ENCODE assay signal across 10 cellular contexts in the genomic region with DNA sequence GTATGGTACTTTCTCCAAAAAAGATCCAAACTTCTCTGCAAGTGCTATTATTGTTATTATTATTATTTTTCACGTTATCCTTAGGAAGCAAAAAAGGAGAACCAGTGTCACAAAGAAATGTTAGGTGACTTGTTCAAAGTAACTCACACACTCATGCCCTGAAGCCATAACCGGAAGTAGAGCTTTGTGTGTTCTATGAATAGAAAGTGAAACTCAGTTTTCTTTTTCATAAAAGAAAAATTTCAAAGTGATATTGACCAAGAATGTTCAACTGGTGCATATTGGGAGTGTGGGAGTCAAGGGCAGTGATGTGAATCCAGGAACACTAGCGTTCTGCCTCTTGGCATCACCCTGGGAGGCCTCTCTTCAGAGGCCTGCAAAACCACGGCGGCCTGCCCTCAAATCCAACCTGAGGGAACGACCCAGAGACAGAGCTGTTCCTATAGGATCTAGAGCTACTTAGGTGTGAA.
A peak's percentile ranks its signal among the peaks of the same experiment; 100 is the strongest.
DNase-seq lines count a peak whose midpoint lies in the region; ATAC-seq and TF ChIP-seq lines count a peak whose summit lies in the region.
"Had no signal": no experiment of that assay in that cellular context is flagged by ENCODE, and none has a peak within 500 bp of the region (broad histone marks: within the 10 kb centered on the region; RNA-seq: fewer than 3 reads in every experiment).

No MANE protein-coding gene starts in this region.

- H3K27me3 Mint-ChIP-seq in activated B cell treated with CpG ODN at 0.5 μM for 24 hours, result peaks cover 15% of the 10 kb centered on the region

- DNase-seq in DMS53 (lab: John Stamatoyannopoulos, UW), result peak; percentile 28
- no peak for DNase-seq in DMS53 treated with DMSO at 0.1 percent for 48 hours (lab: John Stamatoyannopoulos, UW; ENCODE audit: unreplicated experiment)
- DNase-seq in activated B cell treated with CpG ODN at 0.5 μM for 24 hours, result no peak
- peak; percentile 48 for DNase-seq in left kidney (ENCODE audit: low read depth, low spot score)
- no peak for DNase-seq in stomach
- no peak for DNase-seq in NCI-H2081 treated with DMSO at 0.1 percent for 48 hours (lab: John Stamatoyannopoulos, UW)
- no peak for DNase-seq in MG63

- 58 to 73% (median 65%) methylated on average over 6 of the region's 6 CpGs for WGBS in stomach, 5 donors

- intact Hi-C loops in activated B cell treated with CpG ODN at 0.5 μM for 24 hours (cut with micrococcal nuclease) (no loop called here), stomach (cut with DNase I; ENCODE audit: low total_unique reads) (no loop called here)

- peak overlapping the region in 2 of 5 donors; percentile 26 to 47 for H3K27ac ChIP-seq in stomach
- H3K27ac ChIP-seq: 22Rv1, VCaP had no signal

- H3K9me3 ChIP-seq in stomach (no peaks in the 10 kb centered on the region), MG63 (no peaks in the 10 kb centered on the region)

- H3K36me3 ChIP-seq in stomach (no peaks in the 10 kb centered on the region), MG63 (no peaks in the 10 kb centered on the region)

- no peak for TF ChIP-seq CTCF in activated B cell treated with CpG ODN at 0.5 μM for 24 hours (IDR thresholded peaks at IDR 0.05)
- no peak for TF ChIP-seq CTCF in stomach (IDR thresholded peaks at IDR 0.05)

- H3K4me1 ChIP-seq in stomach, result no peaks in the 10 kb centered on the region

- peaks cover 3% of the 10 kb centered on the region for H3K36me3 Mint-ChIP-seq in activated B cell treated with CpG ODN at 0.5 μM for 24 hours (ENCODE audit: low read depth)

- H3K9me3 Mint-ChIP-seq in activated B cell treated with CpG ODN at 0.5 μM for 24 hours, result peaks cover 2% of the 10 kb centered on the region

- H3K27me3 ChIP-seq in stomach, result no peaks in the 10 kb centered on the region
- no peaks in the 10 kb centered on the region; the same call in 1 of the 2 replicates for H3K27me3 ChIP-seq in MG63

- no peak for TF ChIP-seq POLR2A in stomach (IDR thresholded peaks at IDR 0.05)

- H3K4me3 ChIP-seq in stomach (no peak overlapping the region), MG63 (no peak overlapping the region)

- peaks cover 21% of the 10 kb centered on the region for H3K4me1 Mint-ChIP-seq in activated B cell treated with CpG ODN at 0.5 μM for 24 hours

- CTCF ChIA-PET in activated B cell treated with CpG ODN at 0.5 μM for 24 hours (lab: Charles Lee), result interaction anchor here (0.8 to 1.2 kb wide), 2 partner anchors 108 to 204 kb away, joined by 3 read pairs; no protein-coding TSS in a partner anchor

- POLR2A ChIA-PET in activated B cell treated with CpG ODN at 0.5 μM for 24 hours (lab: Charles Lee), result no interaction called here

- peak; percentile 56 for ATAC-seq in HG03139 (IDR thresholded peaks at IDR 0.05; ENCODE audit: unreplicated experiment)
- peak; percentile 56 for ATAC-seq in activated B cell treated with CpG ODN at 0.5 μM for 24 hours (ENCODE audit: low read depth)

- TF ChIP-seq EP300 in stomach (IDR thresholded peaks at IDR 0.05), result no peak

- peak overlapping the region; percentile 68 for H3K27ac Mint-ChIP-seq in activated B cell treated with CpG ODN at 0.5 μM for 24 hours

- H3K4me3 Mint-ChIP-seq in activated B cell treated with CpG ODN at 0.5 μM for 24 hours, result peak overlapping the region; percentile 72

Comparison
In these comparisons a context has a peak if more than half of its experiments do, and no peak if none do; other contexts are left out.
1. DNase-seq: peak in DMS53 (single experiment) and left kidney (single experiment); none in DMS53 treated with DMSO at 0.1 percent for 48 hours (single experiment), activated B cell treated with CpG ODN at 0.5 μM for 24 hours (single experiment), stomach (single experiment), NCI-H2081 treated with DMSO at 0.1 percent for 48 hours (single experiment) and MG63 (single experiment).